In the genomic region with DNA sequence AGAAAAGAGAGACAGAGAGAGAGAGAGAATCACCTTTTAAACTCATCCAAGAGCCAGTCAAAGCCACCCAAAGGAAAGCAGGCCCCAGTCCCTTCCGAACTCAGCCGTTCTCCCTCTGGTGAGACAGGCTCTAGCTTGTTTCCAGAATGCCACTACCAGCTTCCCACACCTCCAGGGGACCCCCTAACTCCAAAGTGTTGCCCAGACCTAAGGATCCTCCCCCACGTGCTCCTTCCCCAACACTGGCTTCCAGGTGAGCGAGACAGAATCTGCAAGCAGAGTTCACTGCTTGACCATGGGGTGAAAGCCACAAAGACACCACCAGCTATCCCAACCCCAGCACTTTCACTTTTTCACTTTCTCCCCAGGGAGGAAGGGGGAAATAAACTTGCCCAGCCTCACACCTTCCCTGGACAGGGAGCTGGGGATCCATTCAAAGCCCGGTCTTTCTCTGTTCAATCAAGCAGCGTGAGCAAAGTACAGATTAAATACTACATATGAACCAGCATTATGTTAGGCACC, we compare ENCODE assay signal across 23 cellular contexts. TPM values are rescaled to one million over a fixed set of nuclear protein-coding genes. Genes with fewer than 3 reads are reported as not detected.
A peak's percentile ranks its signal among the peaks of the same experiment; 100 is the strongest.
DNase-seq lines count a peak whose midpoint lies in the region; ATAC-seq and TF ChIP-seq lines count a peak whose summit lies in the region.
"Had no signal": no experiment of that assay in that cellular context is flagged by ENCODE, and none has a peak within 500 bp of the region (broad histone marks: within the 10 kb centered on the region; RNA-seq: fewer than 3 reads in every experiment).

No MANE protein-coding gene starts in this region.

- H3K4me3 ChIP-seq in right atrium auricular region (no peak overlapping the region), brain microvascular endothelial cell (ENCODE audit: low read depth, low read length) (no peak overlapping the region)
- H3K4me3 ChIP-seq: A549, gastroesophageal sphincter, K562, suprapubic skin had no signal

- H3K36me3 ChIP-seq in right atrium auricular region (no peaks in the 10 kb centered on the region), brain microvascular endothelial cell (replicated peaks) (no peaks in the 10 kb centered on the region)
- H3K36me3 ChIP-seq: gastroesophageal sphincter, suprapubic skin had no signal

- intact Hi-C loops in Right ventricle myocardium superior (cut with DNase I), result no loop called here

- peaks cover 46 to 47% of the 10 kb centered on the region in 2 donors for H3K36me3 Mint-ChIP-seq in naive B cell
- H3K36me3 Mint-ChIP-seq: activated naive CD4-positive, alpha-beta T cell treated with anti-CD3 and anti-CD28 coated beads, Interleukin-2, amount 10 ng/mL, durations not matched to agents 7 days and 5 days; CD4-positive, CD25-positive, alpha-beta regulatory T cell had no signal

- no peak for ATAC-seq in Right ventricle myocardium superior (ENCODE audit: poor library complexity)
- no peak for ATAC-seq in naive B cell (ENCODE audit: low read depth in 2 of 2)
- no peak for ATAC-seq in GM18502 (IDR thresholded peaks at IDR 0.05; ENCODE audit: poor library complexity, unreplicated experiment)
- ATAC-seq: A549, gastroesophageal sphincter had no signal

- H3K27me3 Mint-ChIP-seq in naive B cell, result no peaks in the 10 kb centered on the region

- no peaks in the 10 kb centered on the region for H3K9me3 ChIP-seq in right atrium auricular region
- H3K9me3 ChIP-seq: A549, gastroesophageal sphincter, suprapubic skin had no signal

- H3K9me3 Mint-ChIP-seq in naive B cell, result no peaks in the 10 kb centered on the region
- H3K9me3 Mint-ChIP-seq: activated CD8-positive, alpha-beta T cell treated with anti-CD3 and anti-CD28 coated beads for 36 hours; activated naive CD4-positive, alpha-beta T cell treated with anti-CD3 and anti-CD28 coated beads, Interleukin-2, amount 10 ng/mL, durations not matched to agents 7 days and 5 days; activated T-cell treated with anti-CD3 and anti-CD28 coated beads, Interleukin-2, amount 50 U/mL, for 4 hours had no signal

- H3K27me3 ChIP-seq in right atrium auricular region, result no peaks in the 10 kb centered on the region
- H3K27me3 ChIP-seq in brain microvascular endothelial cell (replicated peaks), result no peaks in the 10 kb centered on the region
- H3K27me3 ChIP-seq: gastroesophageal sphincter had no signal

- H3K4me1 Mint-ChIP-seq in naive B cell, result peaks cover 89 to 98% (median 95%) of the 10 kb centered on the region in 3 donors
- H3K4me1 Mint-ChIP-seq: activated naive CD4-positive, alpha-beta T cell treated with anti-CD3 and anti-CD28 coated beads, Interleukin-2, amount 10 ng/mL, durations not matched to agents 7 days and 5 days; CD4-positive, CD25-positive, alpha-beta regulatory T cell had no signal

- TF ChIP-seq CTCF in right atrium auricular region (IDR thresholded peaks at IDR 0.05) (no peak), brain microvascular endothelial cell (IDR thresholded peaks at IDR 0.05; ENCODE audit: low read depth, low read length, missing control alignments) (no peak)

- in situ Hi-C loops in brain microvascular endothelial cell (cut with HindIII; ENCODE audit: low pct_ligation_motif_present, low sequenced_read_pairs), result no loop called here

- peak overlapping the region; percentile 43 to 89 (median 59) for H3K4me3 Mint-ChIP-seq in naive B cell
- H3K4me3 Mint-ChIP-seq: activated CD8-positive, alpha-beta T cell treated with anti-CD3 and anti-CD28 coated beads for 36 hours; activated naive CD4-positive, alpha-beta T cell treated with anti-CD3 and anti-CD28 coated beads, Interleukin-2, amount 10 ng/mL, durations not matched to agents 7 days and 5 days; activated T-cell treated with anti-CD3 and anti-CD28 coated beads, Interleukin-2, amount 50 U/mL, for 4 hours; CD4-positive, CD25-positive, alpha-beta regulatory T cell had no signal

- H3K4me1 ChIP-seq in right atrium auricular region, result peaks cover 0 to 11% of the 10 kb centered on the region in 2 donors
- H3K4me1 ChIP-seq: A549, gastroesophageal sphincter had no signal

- peak overlapping the region; percentile 88 to 96 (median 92) for H3K27ac Mint-ChIP-seq in naive B cell
- H3K27ac Mint-ChIP-seq: activated CD8-positive, alpha-beta T cell treated with anti-CD3 and anti-CD28 coated beads for 36 hours; activated naive CD4-positive, alpha-beta T cell treated with anti-CD3 and anti-CD28 coated beads, Interleukin-2, amount 10 ng/mL, durations not matched to agents 7 days and 5 days; CD4-positive, CD25-positive, alpha-beta regulatory T cell had no signal

- DNase-seq in right atrium auricular region (ENCODE audit: low spot score) (peak; percentile 40), Right ventricle myocardium superior (no peak), brain microvascular endothelial cell (no peak), naive B cell (no peak), AML-193 (lab: John Stamatoyannopoulos, UW) (no peak), anterior cingulate cortex (lab: John Stamatoyannopoulos, UW) (no peak), NCI-H128 (lab: John Stamatoyannopoulos, UW; ENCODE audit: unreplicated experiment) (no peak)
- DNase-seq: activated naive CD4-positive, alpha-beta T cell treated with anti-CD3 and anti-CD28 coated beads, Interleukin-2, amount 10 ng/mL, durations not matched to agents 7 days and 5 days; activated T-cell treated with anti-CD3 and anti-CD28 coated beads, Interleukin-2, amount 50 U/mL, for 4 hours; CD4-positive, CD25-positive, alpha-beta regulatory T cell; dermis blood vessel endothelial cell; DMS153; H7; NCI-H2029 treated with DMSO at 0.1 percent for 48 hours; posterior cingulate gyrus; stimulated activated CD4-positive, alpha-beta T cell treated with anti-CD3 and anti-CD28 coated beads, Interleukin-4, amount 100 ng/mL, for 4 hours had no signal

- H3K27ac ChIP-seq in right atrium auricular region (no peak overlapping the region), brain microvascular endothelial cell (peak overlapping the region; percentile 99)
- H3K27ac ChIP-seq: A549, gastroesophageal sphincter, suprapubic skin had no signal

RNA-seq across cellular contexts. Expression of a gene that starts 38.5 kb away (rescaled TPM):
- 1 to 10 TPM; 2.2 to 3.3 TPM for total RNA-seq in right atrium auricular region
- total RNA-seq in Right ventricle myocardium superior, result 31.6 TPM
- polyA plus RNA-seq in naive B cell (ENCODE audit: low read depth in 6 of 6), result 100 to 1,000 TPM; 152 to 246 (median 192) TPM
- total RNA-seq: T-helper 1 cell treated with Interleukin-12 subunit alpha and Interleukin-12 subunit beta and Interleukin-4 antibody, amounts not matched to agents 30 ng/mL and 1 ng/mL, for 36 hours had no signal
- polyA plus RNA-seq: K562 had no signal
